ENCODE assay signal across 17 cellular contexts in genomic region chr7:90788057-90788456, GRCh38.
DNase-seq lines count a peak whose midpoint lies in the region; ATAC-seq and TF ChIP-seq lines count a peak whose summit lies in the region.
"Had no signal": no experiment of that assay in that cellular context is flagged by ENCODE, and none has a peak within 500 bp of the region (broad histone marks: within the 10 kb centered on the region; RNA-seq: fewer than 3 reads in every experiment).

No MANE protein-coding gene starts in this region.

- DNase-seq in Karpas-422 (no peak), choroid plexus epithelial cell (ENCODE audit: low read depth) (peak; percentile 67), mesenchymal stem cell (no peak), NAMALWA (ENCODE audit: low spot score) (no peak)
- no peak for DNase-seq in effector CD4-positive, alpha-beta T cell
- DNase-seq: activated CD4-positive, CD25-positive, alpha-beta regulatory T cell; activated naive CD8-positive, alpha-beta T cell treated with anti-CD3 and anti-CD28 coated beads, Interleukin-2, amount 10 ng/mL, durations not matched to agents 7 days and 5 days; cerebellar nuclear complex; COR-L47; foreskin melanocyte; NCI-H1417 treated with DMSO at 0.1 percent for 48 hours; NCI-H2171 treated with DMSO at 0.1 percent for 48 hours; OCI-M1; T-helper 2 cell had no signal

- H2AK5ac ChIP-seq in mesenchymal stem cell (ENCODE audit: low read length, severe bottlenecking) = no peak overlapping the region

- WGBS in mesenchymal stem cell = 98% methylated on average over 3 of the region's 4 CpGs

- H3K4me1 ChIP-seq in Karpas-422 (ENCODE audit: low read length) (peaks cover 10% of the 10 kb centered on the region), mesenchymal stem cell (ENCODE audit: control insufficient read depth, insufficient read depth, low read depth, low read length) (no peaks in the 10 kb centered on the region), subcutaneous abdominal adipose tissue (ENCODE audit: control insufficient read depth in 5 of 5, insufficient read depth in 5 of 5, low read length in 5 of 5) (peaks cover 0 to 5% (median 0%) of the 10 kb centered on the region in 5 donors)

- H3K9ac ChIP-seq in Karpas-422 (ENCODE audit: low read length) (no peak overlapping the region), mesenchymal stem cell (ENCODE audit: low read length) (peak overlapping the region; percentile 65), subcutaneous abdominal adipose tissue (ENCODE audit: low read length in 5 of 5) (no peak overlapping the region)

- no peak overlapping the region for H3K23ac ChIP-seq in mesenchymal stem cell (ENCODE audit: low read length in 2 of 2)

- no peak overlapping the region for H3K18ac ChIP-seq in mesenchymal stem cell (ENCODE audit: low read depth in 1 of 2, low read length in 2 of 2)

- ATAC-seq in esophagus mucosa = no peak
- ATAC-seq: left lobe of liver had no signal

- H2BK5ac ChIP-seq in mesenchymal stem cell (ENCODE audit: low read depth, low read length, poor library complexity, severe bottlenecking) = no peak overlapping the region

- H2BK120ac ChIP-seq in mesenchymal stem cell (ENCODE audit: low read depth, low read length) = peak overlapping the region; percentile 19

- H3K4me3 ChIP-seq in Karpas-422 (ENCODE audit: low read length) = no peak overlapping the region
- no peak overlapping the region for H3K4me3 ChIP-seq in choroid plexus epithelial cell (ENCODE audit: low read depth, low read length)
- H3K4me3 ChIP-seq in mesenchymal stem cell (ENCODE audit: insufficient read depth in 1 of 2, low read depth in 1 of 2, low read length in 2 of 2) = peak overlapping the region in 1 of 2 experiments; percentile 65
- peak overlapping the region in 1 of 5 donors; percentile 6 for H3K4me3 ChIP-seq in subcutaneous abdominal adipose tissue (ENCODE audit: low read depth in 1 of 5, low read length in 5 of 5)

- H3K4ac ChIP-seq in mesenchymal stem cell (ENCODE audit: low read depth in 1 of 2, low read length in 2 of 2) = no peak overlapping the region

- H3K79me2 ChIP-seq in Karpas-422 (ENCODE audit: low read length) = peaks cover 88% of the 10 kb centered on the region

- H4K20me1 ChIP-seq in Karpas-422 (ENCODE audit: insufficient read depth, low read depth, low read length) = no peaks in the 10 kb centered on the region

- H3K79me1 ChIP-seq in mesenchymal stem cell (replicated peaks; ENCODE audit: low read length, poor library complexity, severe bottlenecking) = peaks cover 4% of the 10 kb centered on the region

- peaks cover 48% of the 10 kb centered on the region for H3K36me3 ChIP-seq in Karpas-422 (ENCODE audit: insufficient read depth, low read length)
- H3K36me3 ChIP-seq in mesenchymal stem cell (ENCODE audit: control insufficient read depth in 1 of 2, insufficient read depth in 2 of 2, low read depth in 1 of 2, low read length in 2 of 2) = peaks cover 0 to 11% of the 10 kb centered on the region in 2 experiments
- H3K36me3 ChIP-seq in subcutaneous abdominal adipose tissue (ENCODE audit: control insufficient read depth in 5 of 5, insufficient read depth in 5 of 5, low read length in 5 of 5) = no peaks in the 10 kb centered on the region

- no peak overlapping the region for H3K14ac ChIP-seq in mesenchymal stem cell (ENCODE audit: low read length in 2 of 2)

- H3K9me2 ChIP-seq in Karpas-422 (replicated peaks; ENCODE audit: insufficient read depth, low read length) = no peaks in the 10 kb centered on the region

- H3K27me3 ChIP-seq in Karpas-422 (ENCODE audit: low read length) (no peaks in the 10 kb centered on the region), mesenchymal stem cell (ENCODE audit: control insufficient read depth in 1 of 2, insufficient read depth in 1 of 2, low read length in 2 of 2) (no peaks in the 10 kb centered on the region), subcutaneous abdominal adipose tissue (ENCODE audit: control insufficient read depth in 5 of 5, insufficient read depth in 4 of 5, low read length in 5 of 5) (no peaks in the 10 kb centered on the region)

- H3K4me2 ChIP-seq in Karpas-422 (ENCODE audit: low read depth, low read length, poor library complexity, severe bottlenecking) (no peak overlapping the region), mesenchymal stem cell (ENCODE audit: low read length, poor library complexity, severe bottlenecking) (peak overlapping the region; percentile 16)

- H4K91ac ChIP-seq in mesenchymal stem cell (ENCODE audit: low read length) = no peak overlapping the region

- no peak overlapping the region for H2BK12ac ChIP-seq in mesenchymal stem cell (ENCODE audit: low read length in 2 of 2)

- H4K8ac ChIP-seq in mesenchymal stem cell (ENCODE audit: low read length) = no peak overlapping the region

- H3K27ac ChIP-seq in Karpas-422 (ENCODE audit: low read length) (peak overlapping the region; percentile 12; the same call in 1 of the 2 replicates), mesenchymal stem cell (ENCODE audit: low read length, poor library complexity, severe bottlenecking) (peak overlapping the region; percentile 35), subcutaneous abdominal adipose tissue (ENCODE audit: low read depth, low read length) (peak overlapping the region; percentile 11)

- TF ChIP-seq CTCF in choroid plexus epithelial cell (conservative IDR thresholded peaks at IDR 0.05; ENCODE audit: low read depth, low read length) = no peak

- H3K9me3 ChIP-seq in Karpas-422 (ENCODE audit: low read length) (no peaks in the 10 kb centered on the region), mesenchymal stem cell (ENCODE audit: control insufficient read depth, low read length) (peaks cover 3% of the 10 kb centered on the region), subcutaneous abdominal adipose tissue (ENCODE audit: control insufficient read depth in 5 of 5, low read length in 5 of 5) (no peaks in the 10 kb centered on the region)

- no peak overlapping the region for H2AFZ ChIP-seq in Karpas-422 (ENCODE audit: low read length)
- no peak overlapping the region for H2AFZ ChIP-seq in mesenchymal stem cell (ENCODE audit: low read depth, low read length)

- H2BK15ac ChIP-seq in mesenchymal stem cell (ENCODE audit: low read depth, poor library complexity, severe bottlenecking) = no peak overlapping the region
